ENCODE assay signal across 8 cellular contexts in the genomic region with DNA sequence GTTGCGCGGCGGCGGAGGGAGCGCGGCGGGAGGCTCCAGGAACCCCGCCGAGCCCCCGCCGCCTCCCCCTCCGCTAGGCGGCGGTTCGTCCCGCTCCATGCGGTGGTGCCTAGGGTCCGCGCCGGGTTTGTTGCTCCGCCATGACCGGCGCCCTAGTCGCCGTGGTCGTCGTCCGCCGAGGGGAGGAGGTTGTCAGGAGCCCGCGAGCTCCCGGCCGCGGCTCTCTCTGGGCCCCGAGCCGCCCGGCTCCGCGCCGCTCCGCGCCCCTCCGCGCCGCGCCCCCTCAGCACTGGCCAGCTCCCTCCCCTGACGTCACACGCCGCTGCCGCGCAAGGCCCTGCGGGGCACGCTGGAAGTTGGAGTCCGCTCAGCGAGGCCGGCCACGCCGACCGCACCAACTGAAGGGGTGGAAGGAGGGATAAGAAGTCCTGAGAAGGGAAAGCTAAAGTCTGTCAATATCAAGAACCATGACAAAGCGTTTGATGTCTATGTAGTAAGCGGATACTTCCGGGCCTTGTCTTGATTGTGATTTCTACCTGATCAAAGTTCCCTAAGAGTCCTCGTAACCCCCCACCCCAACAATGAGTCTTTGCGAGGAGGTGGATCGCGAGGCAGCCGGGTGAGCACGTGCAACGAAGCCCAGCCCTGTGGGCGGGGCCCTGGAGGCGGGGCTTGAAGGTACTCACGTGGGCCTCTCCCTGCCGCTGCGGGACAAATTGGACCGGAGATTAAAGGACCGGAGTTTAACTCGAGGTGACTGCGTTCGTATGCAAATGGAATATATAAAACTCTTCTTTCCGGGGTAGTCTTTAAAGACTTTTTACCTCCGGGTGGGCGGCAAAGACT. TPM values are rescaled to one million over a fixed set of nuclear protein-coding genes. Genes with fewer than 3 reads are reported as not detected.
DNase-seq lines count a peak whose midpoint lies in the region; ATAC-seq and TF ChIP-seq lines count a peak whose summit lies in the region.

A gene (minus strand): TSS at position 291 of the 846 bp plus-strand sequence.

- H3K4me1 Mint-ChIP-seq in T-helper 1 cell treated with Interleukin-12 subunit alpha and Interleukin-12 subunit beta and Interleukin-4 antibody, amounts not matched to agents 30 μg/mL and 1 μg/mL, for 36 hours (ENCODE audit: low read depth): peaks cover 30% of the 10 kb centered on the region

- peak; percentile 77 for ATAC-seq in HG02870 (IDR thresholded peaks at IDR 0.05; ENCODE audit: unreplicated experiment)

- TF ChIP-seq POLR2A in GM15510 (IDR thresholded peaks at IDR 0.05; ENCODE audit: borderline replicate concordance, extremely low read depth, insufficient read length) (peak; percentile 53), uterus (IDR thresholded peaks at IDR 0.05) (peak; percentile 22 to 37)

- DNase-seq in NCI-H146 (lab: John Stamatoyannopoulos, UW) (peak; percentile 92), right atrium auricular region (ENCODE audit: low spot score) (peak; percentile 96), pulmonary artery endothelial cell (ENCODE audit: low read depth, low spot score) (peak; percentile 81), uterus (peak; percentile 94 to 95)

- H3K36me3 Mint-ChIP-seq in T-helper 1 cell treated with Interleukin-12 subunit alpha and Interleukin-12 subunit beta and Interleukin-4 antibody, amounts not matched to agents 30 μg/mL and 1 μg/mL, for 36 hours (ENCODE audit: low read depth): no peaks in the 10 kb centered on the region

- H3K4me3 Mint-ChIP-seq in T-helper 1 cell treated with Interleukin-12 subunit alpha and Interleukin-12 subunit beta and Interleukin-4 antibody, amounts not matched to agents 30 μg/mL and 1 μg/mL, for 36 hours: peak within 1 kb of the TSS; percentile 84

- H3K27me3 ChIP-seq in right atrium auricular region (no peaks in the 10 kb centered on the region), uterus (peaks cover 5 to 14% of the 10 kb centered on the region in 2 donors)

- H3K36me3 ChIP-seq in right atrium auricular region (no peaks in the 10 kb centered on the region), uterus (no peaks in the 10 kb centered on the region)

- peaks cover 0 to 30% of the 10 kb centered on the region in 2 donors for H3K4me1 ChIP-seq in right atrium auricular region
- H3K4me1 ChIP-seq in uterus: peaks cover 0 to 11% of the 10 kb centered on the region in 2 donors

- intact Hi-C loops in uterus (cut with DNase I; ENCODE audit: low total_unique reads): no loop called here

- H3K27ac ChIP-seq in angular gyrus (ENCODE audit: low read depth, low read length): peak within 1 kb of the TSS; percentile 74
- peak within 1 kb of the TSS; percentile 78 to 84 for H3K27ac ChIP-seq in right atrium auricular region
- peak within 1 kb of the TSS; percentile 61 to 67 for H3K27ac ChIP-seq in uterus

- H3K4me3 ChIP-seq in right atrium auricular region (peak within 1 kb of the TSS; percentile 83 to 97), uterus (peak within 1 kb of the TSS; percentile 43 to 85)

- TF ChIP-seq CTCF in right atrium auricular region (IDR thresholded peaks at IDR 0.05) (peak; percentile 35 to 72), uterus (IDR thresholded peaks at IDR 0.05) (peak in 3 of 4 experiments; percentile 27 to 46 (median 43))

- H3K27me3 Mint-ChIP-seq in T-helper 1 cell treated with Interleukin-12 subunit alpha and Interleukin-12 subunit beta and Interleukin-4 antibody, amounts not matched to agents 30 μg/mL and 1 μg/mL, for 36 hours (ENCODE audit: low read depth): peaks cover 73% of the 10 kb centered on the region

- H3K9me3 ChIP-seq in right atrium auricular region (no peaks in the 10 kb centered on the region), uterus (no peaks in the 10 kb centered on the region)

- peak within 1 kb of the TSS; percentile 89 for H3K27ac Mint-ChIP-seq in T-helper 1 cell treated with Interleukin-12 subunit alpha and Interleukin-12 subunit beta and Interleukin-4 antibody, amounts not matched to agents 30 μg/mL and 1 μg/mL, for 36 hours

- H3K9me3 Mint-ChIP-seq in T-helper 1 cell treated with Interleukin-12 subunit alpha and Interleukin-12 subunit beta and Interleukin-4 antibody, amounts not matched to agents 30 μg/mL and 1 μg/mL, for 36 hours: no peaks in the 10 kb centered on the region

RNA-seq across cellular contexts. Expression of the gene that starts here (rescaled TPM):
- total RNA-seq in right atrium auricular region (1 to 10 TPM; 1.9 to 2.6 TPM), pulmonary artery endothelial cell (0.20 and 0.39 TPM in 2 replicates), uterus (1 to 10 TPM in 2 of 4 donors, under 1 TPM in 1, not detected in 1; under 0.01 to 2.6 (median 1.3) TPM)

Comparison
In these comparisons a context has a peak if more than half of its experiments do, and no peak if none do; other contexts are left out.
1. Peak in every context shown above with its lines: DNase-seq, ATAC-seq, H3K4me3 ChIP-seq and H3K27ac ChIP-seq.
2. Peak in DNase-seq in pulmonary artery endothelial cell; RNA of the gene not detected or under 1 TPM.